Comparison of ENCODE assay signal across 23 cellular contexts in the genomic region with DNA sequence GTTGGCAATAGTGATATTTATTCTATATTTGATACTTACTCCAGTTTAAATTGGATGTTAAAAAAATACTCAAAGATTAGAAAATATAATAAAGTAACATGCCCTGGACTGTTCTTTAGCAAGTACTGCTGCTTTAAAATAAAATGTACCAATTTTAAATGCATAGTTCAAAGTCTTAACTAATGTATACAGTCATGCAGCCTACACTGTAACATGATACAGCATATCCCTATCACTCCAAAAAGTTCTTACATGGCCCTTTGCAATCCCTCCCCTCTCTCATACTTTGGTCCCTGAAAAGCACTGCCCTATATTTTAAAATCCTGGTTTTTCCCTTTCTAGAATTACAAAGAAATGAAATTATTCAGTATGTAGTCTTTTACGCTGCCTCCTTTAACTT.
DNase-seq lines count a peak whose midpoint lies in the region; ATAC-seq and TF ChIP-seq lines count a peak whose summit lies in the region.
"Had no signal": no experiment of that assay in that cellular context is flagged by ENCODE, and none has a peak within 500 bp of the region (broad histone marks: within the 10 kb centered on the region; RNA-seq: fewer than 3 reads in every experiment).

No MANE protein-coding gene starts in this region.

- H4K91ac ChIP-seq in IMR-90 (ENCODE audit: insufficient read depth, low read depth, low read length) (no peak overlapping the region), neuronal stem cell (ENCODE audit: low read depth, low read length, poor library complexity) (no peak overlapping the region)

- H3K27me3 Mint-ChIP-seq in mesothelial cell of epicardium (ENCODE audit: low read depth) (no peaks in the 10 kb centered on the region), osteocyte (ENCODE audit: unreplicated experiment) (no peaks in the 10 kb centered on the region)
- H3K27me3 Mint-ChIP-seq: CD4-positive, alpha-beta T cell had no signal

- no TSS peak for BruUV-seq in IMR-90 (replicated peaks; lab: Mats Ljungman, UMichigan)

- dilution Hi-C loops in IMR-90 (cut with HindIII; ENCODE audit: low sequenced_read_pairs, unreplicated experiment): no loop called here

- no peak overlapping the region for H2AFZ ChIP-seq in IMR-90 (replicated peaks; ENCODE audit: low read length, poor library complexity)
- H2AFZ ChIP-seq in neuronal stem cell (ENCODE audit: low read length): no peak overlapping the region
- H2AFZ ChIP-seq: GM23248 had no signal

- H3K4me2 ChIP-seq in IMR-90 (ENCODE audit: low read depth, low read length) (no peak overlapping the region), neuronal stem cell (ENCODE audit: insufficient read depth, low read length, poor library complexity, severe bottlenecking) (no peak overlapping the region)
- H3K4me2 ChIP-seq: A549; BLaER1 treated with 17β-estradiol and CSF1 and Interleukin-3, amounts not matched to agents 10 nM and 100 nM had no signal

- TF ChIP-seq POLR2A in IMR-90 (IDR thresholded peaks at IDR 0.05; ENCODE audit: low read depth, low read length): no peak

- no peak overlapping the region for H2BK20ac ChIP-seq in IMR-90 (ENCODE audit: low read depth, low read length)

- H4K8ac ChIP-seq in IMR-90 (ENCODE audit: low read depth in 2 of 2, low read length in 2 of 2) (no peak overlapping the region), neuronal stem cell (ENCODE audit: low read depth, low read length) (no peak overlapping the region)

- H2AK5ac ChIP-seq in IMR-90 (ENCODE audit: low read depth, low read length): no peak overlapping the region
- no peak overlapping the region for H2AK5ac ChIP-seq in neuronal stem cell (ENCODE audit: low read depth, low read length)

- H3K9me3 Mint-ChIP-seq in mesothelial cell of epicardium (peaks cover 6% of the 10 kb centered on the region), osteocyte (ENCODE audit: unreplicated experiment) (no peaks in the 10 kb centered on the region)
- H3K9me3 Mint-ChIP-seq: CD4-positive, alpha-beta T cell; H9 had no signal

- H3K4ac ChIP-seq in IMR-90 (ENCODE audit: low read depth, low read length) (no peak overlapping the region), neuronal stem cell (ENCODE audit: low read length) (no peak overlapping the region)

- H3K4me1 Mint-ChIP-seq in mesothelial cell of epicardium (peaks cover 43% of the 10 kb centered on the region), osteocyte (ENCODE audit: unreplicated experiment) (no peaks in the 10 kb centered on the region)
- H3K4me1 Mint-ChIP-seq: CD14-positive monocyte; CD8-positive, alpha-beta memory T cell; H9 had no signal

- POLR2A ChIA-PET in IMR-90 (lab: Charles Lee; ENCODE audit: unreplicated experiment): no interaction called here

- H3K9me3 ChIP-seq in IMR-90 (ENCODE audit: control insufficient read depth, insufficient read depth, low read length) (no peaks in the 10 kb centered on the region), adipocyte (ENCODE audit: control insufficient read depth, low read length) (no peaks in the 10 kb centered on the region), neuronal stem cell (replicated peaks in 1 of 2; ENCODE audit: control insufficient read depth in 2 of 2, insufficient read depth in 1 of 2, low read depth in 1 of 2, low read length in 2 of 2) (no peaks in the 10 kb centered on the region)
- H3K9me3 ChIP-seq: A549 had no signal

- H3K23ac ChIP-seq in IMR-90 (ENCODE audit: low read depth, low read length) (no peak overlapping the region), neuronal stem cell (ENCODE audit: low read depth, low read length, poor library complexity) (no peak overlapping the region)

- H3K18ac ChIP-seq in IMR-90 (ENCODE audit: low read depth, low read length) (no peak overlapping the region; the same call in 1 of the 2 replicates), neuronal stem cell (ENCODE audit: low read length) (no peak overlapping the region)

- H2AK9ac ChIP-seq in IMR-90 (replicated peaks; ENCODE audit: low read depth, low read length, poor library complexity): no peak overlapping the region

- H3K4me1 ChIP-seq in IMR-90 (ENCODE audit: control insufficient read depth, insufficient read depth, low read length) (no peaks in the 10 kb centered on the region), adipocyte (ENCODE audit: control insufficient read depth, insufficient read depth, low read length) (peaks cover 13% of the 10 kb centered on the region), neuronal stem cell (ENCODE audit: control insufficient read depth in 2 of 2, insufficient read depth in 1 of 2, low read depth in 1 of 2, low read length in 2 of 2) (no peaks in the 10 kb centered on the region)
- H3K4me1 ChIP-seq: A549; BLaER1 treated with 17β-estradiol and CSF1 and Interleukin-3, amounts not matched to agents 10 nM and 100 nM had no signal

- H4K5ac ChIP-seq in IMR-90 (ENCODE audit: low read depth, low read length): no peak overlapping the region

- intact Hi-C loops in IMR-90 (cut with micrococcal nuclease): loop anchor here (10.0 kb wide), 1 partner anchor 61 kb away; no protein-coding TSS in a partner anchor

- H3K14ac ChIP-seq in IMR-90 (replicated peaks; ENCODE audit: low read depth, low read length): no peak overlapping the region
- no peak overlapping the region for H3K14ac ChIP-seq in neuronal stem cell (ENCODE audit: low read length)

- in situ Hi-C loops in IMR-90 (cut with MboI; ENCODE audit: low sequenced_read_pairs): no loop called here

- H2BK12ac ChIP-seq in neuronal stem cell (ENCODE audit: low read length): no peak overlapping the region

- WGBS in IMR-90 (ENCODE audit: extremely low coverage in 2 of 2, insufficient read length in 1 of 2), 2 experiments: no CpG with 5 or more reads among the region's 1 CpG
- WGBS in neuronal stem cell (ENCODE audit: extremely low coverage in 2 of 2, insufficient read length in 2 of 2, insufficient replicate concordance in 1 of 2), 2 donors: no CpG with 5 or more reads among the region's 1 CpG

- TF ChIP-seq CTCF in IMR-90 (conservative IDR thresholded peaks at IDR 0.05; ENCODE audit: low read depth, low read length) (no peak), mesothelial cell of epicardium (IDR thresholded peaks at IDR 0.05; ENCODE audit: unreplicated experiment) (no peak), osteocyte (IDR thresholded peaks at IDR 0.05) (no peak)

- no peak for TF ChIP-seq RAD21 in IMR-90 (IDR thresholded peaks at IDR 0.05; ENCODE audit: low read length)

- no peak overlapping the region for H3K9ac ChIP-seq in IMR-90 (ENCODE audit: low read depth, low read length)
- H3K9ac ChIP-seq in adipocyte (ENCODE audit: low read length): no peak overlapping the region
- no peak overlapping the region for H3K9ac ChIP-seq in neuronal stem cell (ENCODE audit: low read depth, low read length, poor library complexity)
- H3K9ac ChIP-seq: BLaER1 treated with 17β-estradiol and CSF1 and Interleukin-3, amounts not matched to agents 10 nM and 100 nM; GM23248 had no signal

- no peak overlapping the region for H2BK15ac ChIP-seq in IMR-90 (ENCODE audit: low read depth, low read length)
- no peak overlapping the region for H2BK15ac ChIP-seq in neuronal stem cell (ENCODE audit: low read length)

- no peak overlapping the region for H3K4me3 ChIP-seq in IMR-90 (ENCODE audit: insufficient read depth, low read depth, low read length)
- no peak overlapping the region for H3K4me3 ChIP-seq in adipocyte (ENCODE audit: low read length)
- H3K4me3 ChIP-seq in neuronal stem cell (ENCODE audit: low read length in 2 of 2): no peak overlapping the region
- H3K4me3 ChIP-seq: A549; BLaER1 treated with 17β-estradiol and CSF1 and Interleukin-3, amounts not matched to agents 10 nM and 100 nM; GM12878; GM23248 had no signal

- H3K79me1 ChIP-seq in IMR-90 (ENCODE audit: low read depth in 1 of 2, low read length in 2 of 2) (no peaks in the 10 kb centered on the region), neuronal stem cell (ENCODE audit: low read depth, low read length) (no peaks in the 10 kb centered on the region)

- no peaks in the 10 kb centered on the region for H4K20me1 ChIP-seq in IMR-90 (ENCODE audit: insufficient read depth, low read length)
- H4K20me1 ChIP-seq: BLaER1 treated with 17β-estradiol and CSF1 and Interleukin-3, amounts not matched to agents 10 nM and 100 nM had no signal

- DNase-seq in IMR-90: peak; percentile 48
- peak; percentile 27 for DNase-seq in adipocyte (ENCODE audit: low read depth)
- no peak for DNase-seq in mesothelial cell of epicardium (ENCODE audit: low spot score in 2 of 2, unreplicated experiment in 2 of 2)
- DNase-seq in osteocyte (ENCODE audit: extremely low spot score, unreplicated experiment): no peak
- DNase-seq in neuronal stem cell (ENCODE audit: low spot score): no peak
- DNase-seq: 8988T; ACHN; AML-193; BE2C; CD4-positive, alpha-beta T cell; CD8-positive, alpha-beta memory T cell; DMS 273 treated with DMSO at 0.1 percent for 48 hours; DMS79; EL; GDM1; GM23248; H9 had no signal

- H3K4me3 Mint-ChIP-seq in mesothelial cell of epicardium (no peak overlapping the region), osteocyte (ENCODE audit: unreplicated experiment) (no peak overlapping the region)
- H3K4me3 Mint-ChIP-seq: CD14-positive monocyte; CD4-positive, alpha-beta T cell; CD8-positive, alpha-beta memory T cell; H9 had no signal

- H3K36me3 ChIP-seq in IMR-90 (ENCODE audit: control insufficient read depth, insufficient read depth, low read length): no peaks in the 10 kb centered on the region
- no peaks in the 10 kb centered on the region for H3K36me3 ChIP-seq in adipocyte (ENCODE audit: control insufficient read depth, insufficient read depth, low read length, severe bottlenecking)
- H3K36me3 ChIP-seq in neuronal stem cell (replicated peaks in 1 of 2; ENCODE audit: control insufficient read depth in 2 of 2, insufficient read depth in 2 of 2, low read length in 2 of 2): no peaks in the 10 kb centered on the region
- H3K36me3 ChIP-seq: BLaER1 treated with 17β-estradiol and CSF1 and Interleukin-3, amounts not matched to agents 10 nM and 100 nM had no signal

- H3K36me3 Mint-ChIP-seq in mesothelial cell of epicardium (peaks cover 8% of the 10 kb centered on the region), osteocyte (ENCODE audit: unreplicated experiment) (no peaks in the 10 kb centered on the region)
- H3K36me3 Mint-ChIP-seq: CD14-positive monocyte; CD8-positive, alpha-beta memory T cell had no signal

- no peak overlapping the region for H2BK120ac ChIP-seq in IMR-90 (ENCODE audit: low read depth, low read length)
- H2BK120ac ChIP-seq in neuronal stem cell (ENCODE audit: low read depth, low read length): no peak overlapping the region

- CTCF ChIA-PET in IMR-90 (lab: Yijun Ruan, JAX): no interaction called here

- no peak overlapping the region for H3K56ac ChIP-seq in IMR-90 (ENCODE audit: extremely low read depth, insufficient read depth, low read length)

- H2BK5ac ChIP-seq in IMR-90 (ENCODE audit: low read depth, low read length, poor library complexity, severe bottlenecking): peak overlapping the region; percentile 78
- H2BK5ac ChIP-seq in neuronal stem cell (ENCODE audit: low read length): no peak overlapping the region

- H3K27me3 ChIP-seq in IMR-90 (ENCODE audit: control insufficient read depth, insufficient read depth, low read length): no peaks in the 10 kb centered on the region
- no peaks in the 10 kb centered on the region for H3K27me3 ChIP-seq in adipocyte (replicated peaks; ENCODE audit: control insufficient read depth, insufficient read depth, low read length)
- no peaks in the 10 kb centered on the region for H3K27me3 ChIP-seq in neuronal stem cell (ENCODE audit: control insufficient read depth in 3 of 3, insufficient read depth in 3 of 3, low read depth in 1 of 3, low read length in 3 of 3)
- H3K27me3 ChIP-seq: BE2C; BLaER1 treated with 17β-estradiol and CSF1 and Interleukin-3, amounts not matched to agents 10 nM and 100 nM had no signal

- H3K9me1 ChIP-seq in IMR-90 (ENCODE audit: insufficient read depth, low read length): no peaks in the 10 kb centered on the region

- ATAC-seq in IMR-90 (ENCODE audit: low read depth) (peak; percentile 40; the same call in 1 of the 2 replicates), HG02588 (IDR thresholded peaks at IDR 0.05; ENCODE audit: unreplicated experiment) (no peak)
- ATAC-seq: A549, GM12878, HCT116 had no signal

- no peak overlapping the region; the same call in 1 of the 2 replicates for H3K27ac ChIP-seq in IMR-90 (ENCODE audit: insufficient read depth, low read length)
- no peak overlapping the region for H3K27ac ChIP-seq in neuronal stem cell (replicated peaks; ENCODE audit: low read length)
- H3K27ac ChIP-seq: A549; BLaER1 treated with 17β-estradiol and CSF1 and Interleukin-3, amounts not matched to agents 10 nM and 100 nM; GM23248 had no signal

- H3K27ac Mint-ChIP-seq in mesothelial cell of epicardium: peak overlapping the region; percentile 33
- H3K27ac Mint-ChIP-seq in osteocyte (ENCODE audit: unreplicated experiment): no peak overlapping the region
- H3K27ac Mint-ChIP-seq: CD14-positive monocyte; CD4-positive, alpha-beta T cell; H9 had no signal

Comparison
In these comparisons a context has a peak if more than half of its experiments do, and no peak if none do; other contexts are left out.
1. DNase-seq: peak in IMR-90 (single experiment) and adipocyte (single experiment); none in mesothelial cell of epicardium (0 of 2), osteocyte (single experiment) and neuronal stem cell (single experiment).